In genomic region chr7:157679607-157680006, GRCh38 we compare ENCODE assay signal across 1 cellular context.
A peak's percentile ranks its signal among the peaks of the same experiment; 100 is the strongest.
TF ChIP-seq lines count a peak whose summit lies in the region.

No MANE protein-coding gene starts in this region.

TF ChIP-seq in H1, 55 proteins besides CTCF, POLR2A, EP300 and RAD21:
- TF ChIP-seq CTBP2 (IDR thresholded peaks at IDR 0.05; ENCODE audit: borderline replicate concordance, insufficient read depth, insufficient read length, low read length) (no peak), HDAC2 (IDR thresholded peaks at IDR 0.05; ENCODE audit: borderline replicate concordance in 1 of 2, low read depth in 2 of 2, low read length in 2 of 2) (no peak), EZH2 (IDR thresholded peaks at IDR 0.05; ENCODE audit: low read depth, low read length, severe bottlenecking) (peak; percentile 9)
